In genomic region chr11:92227954-92228935, GRCh38 we compare ENCODE assay signal across 18 cellular contexts. TPM values are rescaled to one million over a fixed set of nuclear protein-coding genes. Genes with fewer than 3 reads are reported as not detected.
DNase-seq lines count a peak whose midpoint lies in the region; ATAC-seq, FAIRE-seq and TF ChIP-seq lines count a peak whose summit lies in the region.
"Had no signal": no experiment of that assay in that cellular context is flagged by ENCODE, and none has a peak within 500 bp of the region (broad histone marks: within the 10 kb centered on the region; RNA-seq: fewer than 3 reads in every experiment).

No MANE protein-coding gene starts in this region.

- peaks cover 4% of the 10 kb centered on the region for H3K4me1 Mint-ChIP-seq in activated CD4-positive, alpha-beta memory T cell treated with anti-CD3 and anti-CD28 coated beads for 36 hours (ENCODE audit: low read depth)
- H3K4me1 Mint-ChIP-seq: activated naive CD8-positive, alpha-beta T cell treated with anti-CD3 and anti-CD28 coated beads, Interleukin-2, amount 50 U/mL, for 24 hours; memory B cell had no signal

- no peak for FAIRE-seq in GM12891 (lab: Jason Lieb, UNC)
- FAIRE-seq: GM12892, urothelium cell line had no signal

- peaks cover 38% of the 10 kb centered on the region for H3K27me3 Mint-ChIP-seq in activated CD4-positive, alpha-beta memory T cell treated with anti-CD3 and anti-CD28 coated beads for 36 hours

- peaks cover 55% of the 10 kb centered on the region for H3K4me1 ChIP-seq in HUES48 (ENCODE audit: control insufficient read depth, insufficient read depth, low read length)
- H3K4me1 ChIP-seq: prostate gland had no signal

- H3K9me3 ChIP-seq in HUES48 (ENCODE audit: control insufficient read depth, insufficient read depth, low read length): no peaks in the 10 kb centered on the region
- H3K9me3 ChIP-seq: prostate gland had no signal

- H3K27ac ChIP-seq in HUES48 (ENCODE audit: low read depth, low read length): no peak overlapping the region
- H3K27ac ChIP-seq: prostate gland had no signal

- peaks cover 2% of the 10 kb centered on the region for H3K36me3 Mint-ChIP-seq in activated CD4-positive, alpha-beta memory T cell treated with anti-CD3 and anti-CD28 coated beads for 36 hours
- H3K36me3 Mint-ChIP-seq: memory B cell had no signal

- DNase-seq in AG20443 (ENCODE audit: low spot score): peak; percentile 11
- peak; percentile 67 for DNase-seq in astrocyte of the hippocampus (ENCODE audit: low read depth, low spot score)
- DNase-seq in myocyte (ENCODE audit: low read depth): peak; percentile 79
- no peak for DNase-seq in activated CD4-positive, alpha-beta memory T cell treated with anti-CD3 and anti-CD28 coated beads for 36 hours
- no peak for DNase-seq in NCI-H2107 (lab: John Stamatoyannopoulos, UW)
- no peak for DNase-seq in GM12891 (ENCODE audit: insufficient read length, low spot score)
- DNase-seq: activated CD4-positive, CD25-positive, alpha-beta regulatory T cell; activated naive CD8-positive, alpha-beta T cell treated with anti-CD3 and anti-CD28 coated beads, Interleukin-2, amount 50 U/mL, for 24 hours; activated T-cell treated with anti-CD3 and anti-CD28 coated beads for 4 hours; cortex of kidney; NCI-H1930; stimulated activated CD4-positive, alpha-beta T cell treated with anti-CD3 and anti-CD28 coated beads, Interleukin-1b, Interleukin-23, amount 100 ng/mL, for 48 hours had no signal

- no peak for ATAC-seq in HG02610 (IDR thresholded peaks at IDR 0.05; ENCODE audit: unreplicated experiment)
- ATAC-seq: activated naive CD8-positive, alpha-beta T cell treated with anti-CD3 and anti-CD28 coated beads, Interleukin-2, amount 50 U/mL, for 24 hours had no signal

- H3K9ac ChIP-seq in HUES48 (ENCODE audit: low read depth, low read length): no peak overlapping the region

- no peak overlapping the region for H3K4me3 Mint-ChIP-seq in activated CD4-positive, alpha-beta memory T cell treated with anti-CD3 and anti-CD28 coated beads for 36 hours
- H3K4me3 Mint-ChIP-seq: activated naive CD8-positive, alpha-beta T cell treated with anti-CD3 and anti-CD28 coated beads, Interleukin-2, amount 50 U/mL, for 24 hours; memory B cell had no signal

- CTCF ChIA-PET in activated CD4-positive, alpha-beta memory T cell treated with anti-CD3 and anti-CD28 coated beads for 36 hours (lab: Charles Lee): no interaction called here

- H3K4me3 ChIP-seq in HUES48 (ENCODE audit: low read depth, low read length): peak overlapping the region; percentile 88; the same call in 1 of the 2 replicates

- H3K27me3 ChIP-seq in HUES48 (ENCODE audit: control insufficient read depth, insufficient read depth, low read length): peaks cover 27% of the 10 kb centered on the region

- H3K9me3 Mint-ChIP-seq in activated CD4-positive, alpha-beta memory T cell treated with anti-CD3 and anti-CD28 coated beads for 36 hours: no peaks in the 10 kb centered on the region
- H3K9me3 Mint-ChIP-seq: activated naive CD8-positive, alpha-beta T cell treated with anti-CD3 and anti-CD28 coated beads, Interleukin-2, amount 50 U/mL, for 24 hours had no signal

- POLR2A ChIA-PET in activated CD4-positive, alpha-beta memory T cell treated with anti-CD3 and anti-CD28 coated beads for 36 hours (lab: Charles Lee): no interaction called here

- no peak overlapping the region for H3K27ac Mint-ChIP-seq in activated CD4-positive, alpha-beta memory T cell treated with anti-CD3 and anti-CD28 coated beads for 36 hours
- H3K27ac Mint-ChIP-seq: activated naive CD8-positive, alpha-beta T cell treated with anti-CD3 and anti-CD28 coated beads, Interleukin-2, amount 50 U/mL, for 24 hours; memory B cell had no signal

- intact Hi-C loops in activated CD4-positive, alpha-beta memory T cell treated with anti-CD3 and anti-CD28 coated beads for 36 hours (cut with micrococcal nuclease): no loop called here

- no peaks in the 10 kb centered on the region for H3K36me3 ChIP-seq in HUES48 (ENCODE audit: control insufficient read depth, insufficient read depth, low read length)
- H3K36me3 ChIP-seq: prostate gland had no signal

- TF ChIP-seq POLR2A in GM12891 (IDR thresholded peaks at IDR 0.05; ENCODE audit: low read depth, low read length): no peak

TF ChIP-seq in GM12891, 5 proteins besides CTCF, POLR2A, EP300 and RAD21:
- TF ChIP-seq PAX5 (IDR thresholded peaks at IDR 0.05; ENCODE audit: insufficient read depth, low read length, severe bottlenecking) (no peak), SPI1 (IDR thresholded peaks at IDR 0.05; ENCODE audit: low read depth, low read length) (no peak), TAF1 (IDR thresholded peaks at IDR 0.05; ENCODE audit: low read depth, low read length) (no peak)

RNA-seq across cellular contexts. Expression of gene FAT3, which starts 3.6 kb away (rescaled TPM):
- total RNA-seq in myocyte: 1.0 and 1.7 TPM in 2 replicates
- polyA plus RNA-seq in myocyte (2012): 0.21 TPM
- total RNA-seq in activated CD4-positive, alpha-beta memory T cell treated with anti-CD3 and anti-CD28 coated beads for 36 hours: not detected
- not detected for polyA plus RNA-seq in GM12891 (2012; ENCODE audit: low read depth, missing spikeins)

Comparison
In these comparisons a context has a peak if more than half of its experiments do, and no peak if none do; other contexts are left out.
1. DNase-seq: peak in AG20443 (single experiment), astrocyte of the hippocampus (single experiment) and myocyte (single experiment); none in activated CD4-positive, alpha-beta memory T cell treated with anti-CD3 and anti-CD28 coated beads for 36 hours (single experiment), NCI-H2107 (single experiment) and GM12891 (single experiment).